Comparison of ENCODE assay signal across 22 cellular contexts in genomic region chr12:17342381-17342961, GRCh38.
"Had no signal": no experiment of that assay in that cellular context is flagged by ENCODE, and none has a peak within 500 bp of the region (broad histone marks: within the 10 kb centered on the region; RNA-seq: fewer than 3 reads in every experiment).

No MANE protein-coding gene starts in this region.

- H3K36me3 ChIP-seq: esophagus muscularis mucosa, gastroesophageal sphincter, sigmoid colon, transverse colon, uterus had no signal

- H3K27me3 Mint-ChIP-seq: activated naive CD8-positive, alpha-beta T cell treated with anti-CD3 and anti-CD28 coated beads for 36 hours; central memory CD8-positive, alpha-beta T cell; effector memory CD8-positive, alpha-beta T cell; stimulated activated memory B cell treated with anti-CD40 and anti-IgM and Interleukin-4, amounts not matched to agents 10 μg/mL and 1 μg/mL and 100 μg/mL, for 72 hours had no signal

- H3K27ac ChIP-seq: breast epithelium, esophagus muscularis mucosa, gastroesophageal sphincter, parathyroid adenoma, sigmoid colon, transverse colon, uterus had no signal

- DNase-seq: activated CD8-positive, alpha-beta memory T cell treated with anti-CD3 and anti-CD28 coated beads for 24 hours; activated CD8-positive, alpha-beta memory T cell treated with anti-CD3 and anti-CD28 coated beads, Interleukin-2, amount 50 U/mL, for 4 hours; activated naive CD4-positive, alpha-beta T cell treated with Interleukin-2 at 50 U/mL for 16 hours; activated naive CD8-positive, alpha-beta T cell treated with anti-CD3 and anti-CD28 coated beads for 36 hours; activated T-cell treated with anti-CD3 and anti-CD28 coated beads, Interleukin-2, amount 50 U/mL, for 4 hours; effector memory CD8-positive, alpha-beta T cell; head of caudate nucleus; left cardiac atrium; nucleus accumbens; sigmoid colon; stimulated activated CD4-positive, alpha-beta T cell treated with anti-CD3 and anti-CD28 coated beads, Interleukin-15, amount 100 ng/mL, for 24 hours; transverse colon; uterus had no signal

- H3K27me3 ChIP-seq: breast epithelium, esophagus muscularis mucosa, gastroesophageal sphincter, sigmoid colon, transverse colon, uterus had no signal

- H3K9ac ChIP-seq: parathyroid adenoma had no signal

- H3K4me1 Mint-ChIP-seq: activated naive CD8-positive, alpha-beta T cell treated with anti-CD3 and anti-CD28 coated beads for 36 hours; central memory CD8-positive, alpha-beta T cell; nephron; stimulated activated memory B cell treated with anti-CD40 and anti-IgM and Interleukin-4, amounts not matched to agents 10 μg/mL and 1 μg/mL and 100 μg/mL, for 72 hours had no signal

- H3K27ac Mint-ChIP-seq: activated naive CD8-positive, alpha-beta T cell treated with anti-CD3 and anti-CD28 coated beads for 36 hours; activated T-helper 2 cell treated with anti-CD3 and anti-CD28 coated beads, Interferon-gamma antibody, Interleukin-2, Interleukin-4, amounts not matched to agents 10 μg/mL and 5 μg/mL and 100 μg/mL, durations not matched to agents 14 hours and 24 hours and 36 hours; nephron; stimulated activated memory B cell treated with anti-CD40 and anti-IgM and Interleukin-4, amounts not matched to agents 10 μg/mL and 1 μg/mL and 100 μg/mL, for 72 hours had no signal

- H3K4me3 Mint-ChIP-seq: activated naive CD8-positive, alpha-beta T cell treated with anti-CD3 and anti-CD28 coated beads for 36 hours; activated T-cell treated with anti-CD3 and anti-CD28 coated beads, Interleukin-2, amount 50 U/mL, for 4 hours; central memory CD8-positive, alpha-beta T cell; effector memory CD8-positive, alpha-beta T cell; nephron; stimulated activated memory B cell treated with anti-CD40 and anti-IgM and Interleukin-4, amounts not matched to agents 10 μg/mL and 1 μg/mL and 100 μg/mL, for 72 hours had no signal

- ATAC-seq: activated T-cell treated with anti-CD3 and anti-CD28 coated beads, Interleukin-2, amount 50 U/mL, for 4 hours; effector memory CD8-positive, alpha-beta T cell; gastroesophageal sphincter; left cardiac atrium; stimulated activated memory B cell treated with anti-CD40 and anti-IgM and Interleukin-4, amounts not matched to agents 10 μg/mL and 1 μg/mL and 100 μg/mL, for 72 hours had no signal

- H3K36me3 Mint-ChIP-seq: activated naive CD8-positive, alpha-beta T cell treated with anti-CD3 and anti-CD28 coated beads for 36 hours; stimulated activated memory B cell treated with anti-CD40 and anti-IgM and Interleukin-4, amounts not matched to agents 10 μg/mL and 1 μg/mL and 100 μg/mL, for 72 hours had no signal

- H3K4me3 ChIP-seq: breast epithelium, esophagus muscularis mucosa, gastroesophageal sphincter, sigmoid colon, smooth muscle cell, transverse colon, uterus had no signal

- H3K4me1 ChIP-seq: breast epithelium, esophagus muscularis mucosa, gastroesophageal sphincter, parathyroid adenoma, sigmoid colon, transverse colon, uterus had no signal

- H3K79me2 ChIP-seq: parathyroid adenoma had no signal

- H3K4me2 ChIP-seq: smooth muscle cell had no signal
